28 cellular contexts compared by ENCODE assay signal in the genomic region with DNA sequence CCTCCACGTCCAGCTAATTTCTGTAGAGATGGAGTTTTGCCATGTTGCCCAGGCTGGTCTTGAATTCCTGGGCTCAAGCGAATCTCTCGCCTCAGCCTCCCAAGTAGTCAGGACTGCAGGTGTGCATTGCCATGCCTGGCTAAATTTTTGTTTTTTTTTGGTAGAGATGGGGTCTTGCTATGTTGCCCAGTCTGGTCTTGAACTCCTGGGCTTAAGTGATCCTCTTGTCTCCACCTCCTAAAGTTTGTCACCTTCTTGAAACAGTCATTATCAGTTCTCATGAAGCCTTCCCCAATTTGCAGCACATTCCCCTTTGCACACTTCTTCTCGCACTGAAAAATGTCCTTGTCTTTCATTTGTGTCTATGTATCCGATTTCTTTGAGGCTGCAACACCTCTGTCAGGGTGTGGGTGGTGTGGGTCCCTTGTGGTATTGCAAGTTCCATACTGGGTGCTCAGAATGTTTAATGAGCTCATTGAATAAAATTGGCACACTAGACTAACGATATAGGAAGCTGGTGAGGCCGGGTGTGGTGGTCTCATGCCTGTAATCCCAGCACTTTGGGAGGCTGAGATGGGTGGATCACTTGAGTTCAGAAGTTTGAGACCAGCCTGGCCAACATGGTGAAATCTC. TPM values are rescaled to one million over a fixed set of nuclear protein-coding genes. Genes with fewer than 3 reads are reported as not detected.
"Had no signal": no experiment of that assay in that cellular context is flagged by ENCODE, and none has a peak within 500 bp of the region (broad histone marks: within the 10 kb centered on the region; RNA-seq: fewer than 3 reads in every experiment).

No MANE protein-coding gene starts in this region.

- ATAC-seq: activated CD8-positive, alpha-beta memory T cell treated with anti-CD3 and anti-CD28 coated beads, Interleukin-2, amount 10 ng/mL, durations not matched to agents 7 days and 5 days; activated naive CD4-positive, alpha-beta T cell treated with anti-CD3 and anti-CD28 coated beads, Interleukin-2, amount 50 U/mL, for 72 hours; activated naive CD8-positive, alpha-beta T cell treated with anti-CD3 and anti-CD28 coated beads, Interleukin-2, amount 50 U/mL, for 24 hours; activated T-cell treated with anti-CD3 and anti-CD28 coated beads, Interleukin-2, amount 50 U/mL, for 4 hours; body of pancreas had no signal

- H3K27me3 ChIP-seq: ascending aorta, body of pancreas, Peyer's patch, SJCRH30 had no signal

- H3K9ac ChIP-seq: SK-N-SH had no signal

- H3K4me1 ChIP-seq: body of pancreas, SJCRH30 had no signal

- H3K9me3 ChIP-seq: ascending aorta, body of pancreas, Peyer's patch, SJCRH30, SK-N-SH had no signal

- H3K27me3 Mint-ChIP-seq: activated CD8-positive, alpha-beta memory T cell treated with anti-CD3 and anti-CD28 coated beads, Interleukin-2, amount 10 ng/mL, durations not matched to agents 7 days and 5 days; activated naive CD8-positive, alpha-beta T cell treated with anti-CD3 and anti-CD28 coated beads, Interleukin-2, amount 50 U/mL, for 24 hours had no signal

- H3K36me3 ChIP-seq: ascending aorta, SJCRH30 had no signal

- H3K4me3 ChIP-seq: ascending aorta, body of pancreas, Peyer's patch, SJCRH30 had no signal

- DNase-seq: activated CD4-positive, alpha-beta T cell treated with anti-CD3 and anti-CD28 coated beads for 4 hours; activated CD8-positive, alpha-beta memory T cell treated with anti-CD3 and anti-CD28 coated beads, Interleukin-2, amount 10 ng/mL, durations not matched to agents 7 days and 5 days; activated effector memory CD4-positive, alpha-beta T cell treated with anti-CD3 and anti-CD28 coated beads, Interleukin-2, amount 50 U/mL, for 16 hours; activated naive CD4-positive, alpha-beta T cell treated with Interleukin-2 at 50 U/mL for 16 hours; activated naive CD8-positive, alpha-beta T cell treated with anti-CD3 and anti-CD28 coated beads, Interleukin-2, amount 50 U/mL, for 24 hours; activated T-cell treated with anti-CD3 and anti-CD28 coated beads, Interleukin-2, amount 50 U/mL, for 4 hours; amniotic stem cell; body of pancreas; central memory CD4-positive, alpha-beta T cell; KG1; NCI-H1048; NCI-H146; NCI-H187 treated with DMSO at 0.1 percent for 48 hours; NCI-H2081 treated with DMSO at 0.1 percent for 48 hours; NCI-H446; NCI-H524; Peyer's patch; Right ventricle myocardium superior; SJCRH30; SK-N-SH; T-helper 1 cell had no signal

- FAIRE-seq: bronchial epithelial cell had no signal

- H3K27ac ChIP-seq: ascending aorta, body of pancreas, Peyer's patch, RWPE1, SJCRH30, VCaP had no signal

- H3K4me2 ChIP-seq: SK-N-SH had no signal

- H3K27ac Mint-ChIP-seq: activated CD8-positive, alpha-beta memory T cell treated with anti-CD3 and anti-CD28 coated beads, Interleukin-2, amount 10 ng/mL, durations not matched to agents 7 days and 5 days; activated naive CD4-positive, alpha-beta T cell treated with anti-CD3 and anti-CD28 coated beads, Interleukin-2, amount 50 U/mL, for 72 hours; activated naive CD8-positive, alpha-beta T cell treated with anti-CD3 and anti-CD28 coated beads, Interleukin-2, amount 50 U/mL, for 24 hours had no signal

- H3K9me3 Mint-ChIP-seq: activated naive CD4-positive, alpha-beta T cell treated with anti-CD3 and anti-CD28 coated beads, Interleukin-2, amount 50 U/mL, for 72 hours; activated naive CD8-positive, alpha-beta T cell treated with anti-CD3 and anti-CD28 coated beads, Interleukin-2, amount 50 U/mL, for 24 hours; activated T-cell treated with anti-CD3 and anti-CD28 coated beads, Interleukin-2, amount 50 U/mL, for 4 hours had no signal

- H3K4me3 Mint-ChIP-seq: activated CD8-positive, alpha-beta memory T cell treated with anti-CD3 and anti-CD28 coated beads, Interleukin-2, amount 10 ng/mL, durations not matched to agents 7 days and 5 days; activated naive CD8-positive, alpha-beta T cell treated with anti-CD3 and anti-CD28 coated beads, Interleukin-2, amount 50 U/mL, for 24 hours; activated T-cell treated with anti-CD3 and anti-CD28 coated beads, Interleukin-2, amount 50 U/mL, for 4 hours had no signal

- H3K36me3 Mint-ChIP-seq: activated naive CD4-positive, alpha-beta T cell treated with anti-CD3 and anti-CD28 coated beads, Interleukin-2, amount 50 U/mL, for 72 hours had no signal

RNA-seq across cellular contexts. Expression of a gene that starts 2.9 kb away (rescaled TPM):
- total RNA-seq: ascending aorta, body of pancreas, LHCN-M2, M059J had no signal

RNA-seq across cellular contexts. Expression of a gene that starts 16.7 kb away (rescaled TPM):
- total RNA-seq: ascending aorta had no signal
